1 cellular context compared by ENCODE assay signal in genomic region chr12:807041-807717, GRCh38.
TF ChIP-seq lines count a peak whose summit lies in the region.

No MANE protein-coding gene starts in this region.

TF ChIP-seq in A549, 52 proteins besides CTCF, POLR2A, EP300 and RAD21 (continued from another document):
- TF ChIP-seq E2F6 (IDR thresholded peaks at IDR 0.05; ENCODE audit: borderline replicate concordance, low read depth) (no peak), NFE2L2 (conservative IDR thresholded peaks at IDR 0.05; ENCODE audit: low read length) (no peak), HEYL (CRISPR knock-in tag; IDR thresholded peaks at IDR 0.05) (no peak), NR3C1 (IDR thresholded peaks at IDR 0.05) (no peak), BCL3 (IDR thresholded peaks at IDR 0.05) (no peak), KDM5A (IDR thresholded peaks at IDR 0.05) (no peak), GATA3 (IDR thresholded peaks at IDR 0.05; ENCODE audit: borderline replicate concordance) (no peak), HES2 (IDR thresholded peaks at IDR 0.05) (no peak), ZNF302 (CRISPR knock-in tag; IDR thresholded peaks at IDR 0.05) (no peak)
